33 cellular contexts compared by ENCODE assay signal in the genomic region with DNA sequence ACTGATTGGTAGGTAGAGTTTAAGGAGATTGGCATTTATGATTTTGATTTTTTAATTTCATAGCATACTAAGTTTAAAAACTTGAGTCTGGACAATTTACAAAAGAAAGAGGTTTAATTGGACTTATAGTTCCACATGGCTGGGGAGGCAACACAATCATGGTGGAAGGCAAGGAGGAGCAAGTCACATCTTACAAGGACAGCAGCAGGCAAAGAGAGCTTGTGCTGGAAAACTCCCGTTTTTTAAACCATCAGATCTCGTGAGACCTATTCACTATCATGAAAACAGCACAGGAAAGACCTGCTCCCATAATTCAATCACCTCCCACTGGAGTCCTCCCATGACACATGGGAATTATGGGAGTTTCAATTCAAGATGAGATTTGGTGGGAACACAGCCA.
"Had no signal": no experiment of that assay in that cellular context is flagged by ENCODE, and none has a peak within 500 bp of the region (broad histone marks: within the 10 kb centered on the region; RNA-seq: fewer than 3 reads in every experiment).

No MANE protein-coding gene starts in this region.

- DNase-seq: activated effector memory CD4-positive, alpha-beta T cell treated with anti-CD3 and anti-CD28 coated beads, Interleukin-2, amount 50 U/mL, for 16 hours; activated effector memory CD4-positive, alpha-beta T cell treated with Interleukin-2 at 50 U/mL for 16 hours; activated gamma-delta T cell; activated gamma-delta T cell treated with Interleukin-2 at 50 U/mL for 16 hours; activated naive CD4-positive, alpha-beta T cell; activated naive CD4-positive, alpha-beta T cell treated with anti-CD3 and anti-CD28 coated beads for 36 hours; activated naive CD4-positive, alpha-beta T cell treated with anti-CD3 and anti-CD28 coated beads, Interleukin-2, amount 10 ng/mL, durations not matched to agents 7 days and 5 days; activated naive CD4-positive, alpha-beta T cell treated with anti-CD3 and anti-CD28 coated beads, Interleukin-2, amount 50 U/mL, for 16 hours; activated naive CD4-positive, alpha-beta T cell treated with Interleukin-2 at 50 U/mL for 16 hours; activated naive CD8-positive, alpha-beta T cell treated with anti-CD3 and anti-CD28 coated beads for 36 hours; activated naive CD8-positive, alpha-beta T cell treated with anti-CD3 and anti-CD28 coated beads, Interleukin-2, amount 10 ng/mL, durations not matched to agents 7 days and 5 days; activated naive CD8-positive, alpha-beta T cell treated with anti-CD3 and anti-CD28 coated beads, Interleukin-2, amount 50 U/mL, for 24 hours; activated T-cell treated with anti-CD3 and anti-CD28 coated beads, Interleukin-2, amount 50 U/mL, for 24 hours; activated T-cell treated with anti-CD3 and anti-CD28 coated beads, Interleukin-2, amount 50 U/mL, for 4 hours; activated T-cell treated with anti-CD3 and anti-CD28 coated beads, Interleukin-2, amount 50 U/mL, for 48 hours; activated T-cell treated with anti-CD3 and anti-CD28 coated beads, Interleukin-2, amount 50 U/mL, for 72 hours; adrenal gland; amniotic stem cell; amygdala; anterior cingulate cortex; aorta; body of pancreas; brain microvascular endothelial cell; caudate nucleus; central memory CD4-positive, alpha-beta T cell; cerebellar nuclear complex had no signal

- H3K4me1 ChIP-seq: adrenal gland, ascending aorta, body of pancreas, breast epithelium had no signal

- H3K36me3 ChIP-seq: adrenal gland, ascending aorta, brain microvascular endothelial cell, breast epithelium, cardiac muscle cell had no signal

- H3K27me3 ChIP-seq: adrenal gland, ascending aorta, body of pancreas, brain microvascular endothelial cell, breast epithelium, cardiac muscle cell had no signal

- ATAC-seq: activated naive CD4-positive, alpha-beta T cell treated with anti-CD3 and anti-CD28 coated beads, Interleukin-2, amount 50 U/mL, for 72 hours; activated naive CD8-positive, alpha-beta T cell treated with anti-CD3 and anti-CD28 coated beads, Interleukin-2, amount 50 U/mL, for 24 hours; activated T-cell treated with anti-CD3 and anti-CD28 coated beads, Interleukin-2, amount 50 U/mL, for 4 hours; activated T-cell treated with anti-CD3 and anti-CD28 coated beads, Interleukin-2, amount 50 U/mL, for 72 hours; activated T-helper 17 cell treated with anti-CD3 and anti-CD28 coated beads, Interleukin-2, amount 50 U/mL, for 72 hours; body of pancreas had no signal

- H3K27ac ChIP-seq: adrenal gland, ascending aorta, body of pancreas, brain microvascular endothelial cell, breast epithelium, cardiac muscle cell had no signal

- FAIRE-seq: astrocyte, bronchial epithelial cell had no signal

- H3K4me3 ChIP-seq: adrenal gland, ascending aorta, body of pancreas, breast epithelium, cardiac muscle cell had no signal
